In the genomic region with DNA sequence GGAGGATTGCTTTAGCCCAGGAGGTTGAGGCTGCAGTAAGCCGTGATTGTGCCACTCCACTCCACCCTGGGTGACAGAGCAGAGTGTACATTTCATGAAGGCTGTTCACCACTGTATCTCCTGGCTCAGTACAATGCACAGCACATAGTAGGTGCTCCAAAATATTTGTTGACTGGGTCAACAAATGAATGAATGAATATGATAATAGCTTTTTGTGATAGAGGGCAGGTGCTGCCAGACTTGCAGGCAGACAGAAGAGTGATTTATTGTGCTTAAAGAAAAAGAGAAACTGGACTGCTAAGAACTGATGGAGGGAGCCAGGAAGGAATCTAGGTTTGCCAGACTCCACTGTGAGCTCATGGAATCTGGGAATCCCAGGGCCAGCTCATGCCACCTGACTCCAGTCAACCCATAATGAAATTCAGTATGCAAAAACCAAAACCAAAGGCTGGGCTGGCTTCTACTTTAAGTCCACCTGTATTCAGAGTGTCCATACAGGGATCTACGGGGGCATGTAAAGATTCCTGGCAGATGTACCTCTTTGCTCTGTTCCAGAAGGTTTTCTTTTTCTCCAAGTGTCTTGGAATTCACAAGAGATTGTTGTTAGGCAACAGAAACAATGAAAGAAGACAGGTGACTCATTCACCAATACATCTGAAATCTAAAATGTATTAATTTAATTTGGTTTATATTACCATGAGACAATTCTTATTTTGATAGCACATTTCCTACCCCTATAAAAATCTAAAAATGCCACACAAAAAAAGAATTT, we compare ENCODE assay signal across 25 cellular contexts. TPM values are rescaled to one million over a fixed set of nuclear protein-coding genes. Genes with fewer than 3 reads are reported as not detected.
DNase-seq lines count a peak whose midpoint lies in the region; ATAC-seq, FAIRE-seq and TF ChIP-seq lines count a peak whose summit lies in the region.
"Had no signal": no experiment of that assay in that cellular context is flagged by ENCODE, and none has a peak within 500 bp of the region (broad histone marks: within the 10 kb centered on the region; RNA-seq: fewer than 3 reads in every experiment).

No MANE protein-coding gene starts in this region.

- H3K4me1 ChIP-seq in HepG2 (ENCODE audit: insufficient read depth, low read length) (peaks cover 29% of the 10 kb centered on the region), right lobe of liver (no peaks in the 10 kb centered on the region), SK-N-SH (ENCODE audit: control insufficient read depth in 1 of 2, insufficient read depth in 2 of 2, low read depth in 1 of 2, low read length in 1 of 2) (no peaks in the 10 kb centered on the region)
- H3K4me1 ChIP-seq: colonic mucosa, tibial nerve had no signal

- no peaks in the 10 kb centered on the region for H3K9me2 ChIP-seq in SK-N-SH

- H3F3A ChIP-seq in SK-N-SH (replicated peaks; ENCODE audit: insufficient read depth): no peaks in the 10 kb centered on the region

- H3K4me3 ChIP-seq in HepG2 (replicated peaks in 1 of 3; ENCODE audit: insufficient read depth in 1 of 3, low read depth in 2 of 3, low read length in 3 of 3) (no peak overlapping the region), right lobe of liver (no peak overlapping the region), SK-N-SH (ENCODE audit: low read depth in 2 of 2, low read length in 1 of 2) (no peak overlapping the region)
- H3K4me3 ChIP-seq: BLaER1 treated with 17β-estradiol and CSF1 and Interleukin-3, amounts not matched to agents 10 nM and 100 nM; colonic mucosa; esophagus muscularis mucosa; lung; neural progenitor cell; tibial nerve had no signal

- no peak for TF ChIP-seq POLR2A in HepG2 (IDR thresholded peaks at IDR 0.05; ENCODE audit: insufficient read depth in 1 of 2, low read depth in 2 of 2, low read length in 2 of 2)
- TF ChIP-seq POLR2A in right lobe of liver (IDR thresholded peaks at IDR 0.05): no peak

- CTCF ChIA-PET in HepG2 (lab: Yijun Ruan, JAX; ENCODE audit: low intra/inter-chr PET ratio, low total read pairs): no interaction called here
- CTCF ChIA-PET in SK-N-SH (lab: Yijun Ruan, JAX): no interaction called here

- no peak for ATAC-seq in HepG2
- ATAC-seq in right lobe of liver: no peak
- ATAC-seq in stimulated activated naive B cell treated with anti-CD40 and anti-IgM and Interleukin-4, amounts not matched to agents 10 μg/mL and 1 μg/mL and 100 μg/mL, for 72 hours (replicated peaks): no peak
- ATAC-seq in Right ventricle myocardium inferior: no peak
- ATAC-seq: sciatic nerve had no signal

- H3K27ac ChIP-seq in HepG2 (ENCODE audit: extremely low read length, insufficient read depth, low read length) (no peak overlapping the region), right lobe of liver (no peak overlapping the region), SK-N-SH (ENCODE audit: low read depth in 2 of 2, low read length in 1 of 2) (no peak overlapping the region; a peak in 1 of 4 replicates)
- H3K27ac ChIP-seq: BLaER1 treated with 17β-estradiol and CSF1 and Interleukin-3, amounts not matched to agents 10 nM and 100 nM; colonic mucosa; esophagus muscularis mucosa; KMS-11; neural progenitor cell; tibial nerve had no signal

- no peak for DNase-seq in HepG2 (ENCODE audit: low spot score)
- DNase-seq in right lobe of liver: no peak
- no peak for DNase-seq in SK-N-SH
- peak; percentile 34 for DNase-seq in dermis blood vessel endothelial cell
- DNase-seq in stimulated activated naive B cell treated with anti-CD40 and anti-IgM and Interleukin-4, amounts not matched to agents 10 μg/mL and 1 μg/mL and 100 μg/mL, for 72 hours: no peak
- no peak for DNase-seq in NK-92 treated with Interleukin-12 subunit alpha and Interleukin-12 subunit beta, amount 100 ng/mL, for 24 hours (lab: John Stamatoyannopoulos, UW)
- DNase-seq in Right ventricle myocardium inferior (ENCODE audit: missing footprints): no peak
- no peak for DNase-seq in HT-29 (ENCODE audit: low spot score)
- DNase-seq: colonic mucosa; COR-L47; GF-D8; NCI-H1930; RPMI8226; stimulated activated CD4-positive, alpha-beta T cell treated with anti-CD3 and anti-CD28 coated beads, Interleukin-15, amount 100 ng/mL, for 24 hours had no signal

- H3K9ac ChIP-seq in HepG2 (ENCODE audit: insufficient read depth, low read depth, low read length): no peak overlapping the region
- H3K9ac ChIP-seq in SK-N-SH: no peak overlapping the region
- H3K9ac ChIP-seq: BLaER1 treated with 17β-estradiol and CSF1 and Interleukin-3, amounts not matched to agents 10 nM and 100 nM; KMS-11; neural progenitor cell had no signal

- H3K9me3 ChIP-seq in HepG2 (ENCODE audit: low read length) (no peaks in the 10 kb centered on the region), right lobe of liver (no peaks in the 10 kb centered on the region), SK-N-SH (no peaks in the 10 kb centered on the region)
- H3K9me3 ChIP-seq: colonic mucosa, esophagus muscularis mucosa, tibial nerve had no signal

- intact Hi-C loops in HepG2 (cut with micrococcal nuclease; ENCODE audit: unreplicated experiment): no loop called here
- intact Hi-C loops in right lobe of liver (cut with DNase I): no loop called here
- intact Hi-C loops in Right ventricle myocardium inferior (cut with DNase I): no loop called here

- H3K9me3 Mint-ChIP-seq in stimulated activated naive B cell treated with anti-CD40 and anti-IgM and Interleukin-4, amounts not matched to agents 10 μg/mL and 1 μg/mL and 100 μg/mL, for 72 hours: peaks cover 3 to 4% of the 10 kb centered on the region in 2 donors
- H3K9me3 Mint-ChIP-seq: neural progenitor cell had no signal

- peaks cover 0 to 4% of the 10 kb centered on the region in 2 donors for H3K36me3 Mint-ChIP-seq in stimulated activated naive B cell treated with anti-CD40 and anti-IgM and Interleukin-4, amounts not matched to agents 10 μg/mL and 1 μg/mL and 100 μg/mL, for 72 hours
- H3K36me3 Mint-ChIP-seq: brain, neural progenitor cell had no signal

- peaks cover 20 to 56% of the 10 kb centered on the region in 2 donors for H3K4me1 Mint-ChIP-seq in stimulated activated naive B cell treated with anti-CD40 and anti-IgM and Interleukin-4, amounts not matched to agents 10 μg/mL and 1 μg/mL and 100 μg/mL, for 72 hours

- peak overlapping the region; percentile 88 for H3K27ac Mint-ChIP-seq in stimulated activated naive B cell treated with anti-CD40 and anti-IgM and Interleukin-4, amounts not matched to agents 10 μg/mL and 1 μg/mL and 100 μg/mL, for 72 hours
- H3K27ac Mint-ChIP-seq: neural progenitor cell had no signal

- in situ Hi-C loops in HepG2 (cut with HindIII; ENCODE audit: extremely low pct_ligation_motif_present, low pct_unique_long_range_greater_than_20kb): no loop called here

- peaks cover 5 to 13% of the 10 kb centered on the region in 2 donors for H3K27me3 Mint-ChIP-seq in stimulated activated naive B cell treated with anti-CD40 and anti-IgM and Interleukin-4, amounts not matched to agents 10 μg/mL and 1 μg/mL and 100 μg/mL, for 72 hours
- H3K27me3 Mint-ChIP-seq: brain had no signal

- H3K4me2 ChIP-seq in HepG2 (ENCODE audit: low read depth, low read length) (no peak overlapping the region), SK-N-SH (no peak overlapping the region)
- H3K4me2 ChIP-seq: BLaER1 treated with 17β-estradiol and CSF1 and Interleukin-3, amounts not matched to agents 10 nM and 100 nM; KMS-11; neural progenitor cell had no signal

- H3K4me3 Mint-ChIP-seq in stimulated activated naive B cell treated with anti-CD40 and anti-IgM and Interleukin-4, amounts not matched to agents 10 μg/mL and 1 μg/mL and 100 μg/mL, for 72 hours: no peak overlapping the region
- H3K4me3 Mint-ChIP-seq: brain, neural progenitor cell had no signal

- H3K79me2 ChIP-seq in HepG2 (ENCODE audit: insufficient read depth, low read length) (no peaks in the 10 kb centered on the region), SK-N-SH (ENCODE audit: insufficient read depth) (no peaks in the 10 kb centered on the region)

- H4K20me1 ChIP-seq in HepG2 (ENCODE audit: insufficient read depth, low read length) (no peaks in the 10 kb centered on the region), SK-N-SH (ENCODE audit: insufficient read depth) (no peaks in the 10 kb centered on the region)
- H4K20me1 ChIP-seq: BLaER1 treated with 17β-estradiol and CSF1 and Interleukin-3, amounts not matched to agents 10 nM and 100 nM had no signal

- POLR2A ChIA-PET in HepG2 (lab: Yijun Ruan, JAX): no interaction called here
- POLR2A ChIA-PET in SK-N-SH (lab: Yijun Ruan, JAX): no interaction called here

- TF ChIP-seq CTCF in HepG2 (CRISPR knock-in tag; IDR thresholded peaks at IDR 0.05): no peak
- TF ChIP-seq CTCF in right lobe of liver (IDR thresholded peaks at IDR 0.05): no peak
- TF ChIP-seq CTCF in SK-N-SH (IDR thresholded peaks at IDR 0.05): no peak

- TF ChIP-seq EP300 in HepG2 (IDR thresholded peaks at IDR 0.05; ENCODE audit: low read depth in 2 of 2, low read length in 2 of 2) (no peak), HepG2 (CRISPR knock-in tag; IDR thresholded peaks at IDR 0.05; ENCODE audit: borderline replicate concordance) (no peak), SK-N-SH (IDR thresholded peaks at IDR 0.05; ENCODE audit: borderline replicate concordance in 1 of 2, low read depth in 1 of 2, low read length in 1 of 2) (no peak)

- no TSS peak for BruUV-seq in HepG2 (replicated peaks; lab: Mats Ljungman, UMichigan)

- H3K36me3 ChIP-seq in HepG2 (replicated peaks in 1 of 2; ENCODE audit: control insufficient read depth in 1 of 2, insufficient read depth in 2 of 2, low read length in 2 of 2) (no peaks in the 10 kb centered on the region), right lobe of liver (no peaks in the 10 kb centered on the region), SK-N-SH (replicated peaks in 1 of 2; ENCODE audit: control insufficient read depth in 1 of 2, insufficient read depth in 2 of 2, low read length in 1 of 2) (no peaks in the 10 kb centered on the region)
- H3K36me3 ChIP-seq: BLaER1 treated with 17β-estradiol and CSF1 and Interleukin-3, amounts not matched to agents 10 nM and 100 nM; colonic mucosa; esophagus muscularis mucosa; neural progenitor cell; tibial nerve had no signal

- 42% methylated on average over 2 of the region's 2 CpGs for WGBS in HepG2 (ENCODE audit: low lambda C conversion rate)
- 100% methylated on average over 2 of the region's 2 CpGs for WGBS in right lobe of liver (ENCODE audit: insufficient coverage, low coverage, low lambda C conversion rate, missing lambda C conversion rate)
- 83% methylated on average over 2 of the region's 2 CpGs for whole genome bisulfite sequencing in SK-N-SH (ENCODE audit: low lambda C conversion rate)

- FAIRE-seq in HepG2 (lab: Jason Lieb, UNC): no peak
- FAIRE-seq: GM18507, H1, HTR-8/SVneo had no signal

- no peak overlapping the region for H2AFZ ChIP-seq in HepG2 (ENCODE audit: low read length)
- H2AFZ ChIP-seq in SK-N-SH (ENCODE audit: low read depth): no peak overlapping the region
- H2AFZ ChIP-seq: neural progenitor cell had no signal

- H3K27me3 ChIP-seq in HepG2 (ENCODE audit: control insufficient read depth in 1 of 2, insufficient read depth in 2 of 2, low read length in 2 of 2) (no peaks in the 10 kb centered on the region), right lobe of liver (no peaks in the 10 kb centered on the region), SK-N-SH (ENCODE audit: insufficient read depth) (no peaks in the 10 kb centered on the region)
- H3K27me3 ChIP-seq: BLaER1 treated with 17β-estradiol and CSF1 and Interleukin-3, amounts not matched to agents 10 nM and 100 nM; colonic mucosa; esophagus muscularis mucosa; neural progenitor cell; tibial nerve had no signal

- TF ChIP-seq RAD21 in HepG2 (CRISPR knock-in tag; IDR thresholded peaks at IDR 0.05) (no peak), SK-N-SH (IDR thresholded peaks at IDR 0.05; ENCODE audit: low read length) (no peak)

RNA-seq across cellular contexts. Expression of a gene that starts 15.5 kb away (rescaled TPM):
- total RNA-seq in HepG2 (2016; rRNA removed; fragmentation: Illumina TruSeq; extraction: Trizol) (162 and 212 TPM in 2 replicates), right lobe of liver (100 to 1,000 TPM; 101 to 192 (median 123) TPM), dermis blood vessel endothelial cell (643 and 770 TPM in 2 replicates), Right ventricle myocardium inferior (322 TPM)
- 34.3 and 40.0 TPM in 2 replicates for total RNA-seq in HepG2 (2016; cell fraction: cytosol; rRNA removed; fragmentation: Illumina TruSeq; extraction: Trizol; ENCODE audit: low read depth)
- total RNA-seq in HepG2 (2016; cell fraction: insoluble cytoplasmic fraction; rRNA removed; fragmentation: Illumina TruSeq; extraction: Trizol): 166 and 189 TPM in 2 replicates
- 32.3 and 34.9 TPM in 2 replicates for total RNA-seq in HepG2 (2016; cell fraction: membrane; rRNA removed; fragmentation: Illumina TruSeq; extraction: Trizol)
- 120 and 139 TPM in 2 replicates for total RNA-seq in HepG2 (2016; cell fraction: nucleus; rRNA removed; fragmentation: Illumina TruSeq; extraction: Trizol)
- polyA plus RNA-seq in HepG2 (2011; rRNA removed) (66.8 and 72.4 TPM in 2 replicates), SK-N-SH (2012; rRNA removed) (118 and 130 TPM in 2 replicates)
- 78.6 and 78.9 TPM in 2 replicates for polyA plus RNA-seq in HepG2 (2011; cell fraction: cytosol; rRNA removed)
- 101 and 107 TPM in 2 replicates for polyA plus RNA-seq in HepG2 (2011; cell fraction: nucleus; rRNA removed)
- 129 and 131 TPM in 2 replicates for polyA plus RNA-seq in HepG2 (2012)
- 5.9 and 7.5 TPM in 2 replicates for polyA plus RNA-seq in HepG2 (2016; cell fraction: cytosol; fragmentation: Illumina TruSeq; extraction: Trizol; ENCODE audit: low read depth)
- 153 and 162 TPM in 2 replicates for polyA plus RNA-seq in HepG2 (2016; cell fraction: insoluble cytoplasmic fraction; fragmentation: Illumina TruSeq; extraction: Trizol; ENCODE audit: low read depth)
- polyA plus RNA-seq in HepG2 (2016; cell fraction: membrane; fragmentation: Illumina TruSeq; extraction: Trizol; ENCODE audit: low read depth): 14.8 and 19.2 TPM in 2 replicates
- 115 and 117 TPM in 2 replicates for polyA plus RNA-seq in HepG2 (2016; cell fraction: nucleus; fragmentation: Illumina TruSeq; extraction: Trizol; ENCODE audit: insufficient read depth, low read depth)
- 101 and 109 TPM in 2 replicates for polyA minus RNA-seq in HepG2 (2011; rRNA and poly(A)+ RNA removed; ENCODE audit: low replicate concordance)
- 115 and 142 TPM in 2 replicates for polyA minus RNA-seq in HepG2 (2011; cell fraction: cytosol; rRNA and poly(A)+ RNA removed)
- polyA minus RNA-seq in HepG2 (2011; cell fraction: nucleus; rRNA and poly(A)+ RNA removed): 116 and 117 TPM in 2 replicates
- 122 and 123 TPM in 2 replicates for polyA plus RNA-seq in SK-N-SH (2012; cell fraction: cytosol; rRNA removed)
- 161 and 184 TPM in 2 replicates for polyA plus RNA-seq in SK-N-SH (2012; cell fraction: nucleus; rRNA removed)
- total RNA-seq in HT-29 (2014; rRNA removed; shearing (Covaris generic)): 416 and 425 TPM in 2 replicates
